Comparison of ENCODE assay signal across 13 cellular contexts in genomic region chr3:71121429-71122167, GRCh38.
DNase-seq lines count a peak whose midpoint lies in the region; ATAC-seq and TF ChIP-seq lines count a peak whose summit lies in the region.
"Had no signal": no experiment of that assay in that cellular context is flagged by ENCODE, and none has a peak within 500 bp of the region (broad histone marks: within the 10 kb centered on the region; RNA-seq: fewer than 3 reads in every experiment).

No MANE protein-coding gene starts in this region.

- dilution Hi-C loops in IMR-90 (cut with HindIII; ENCODE audit: low sequenced_read_pairs, unreplicated experiment) = no loop called here

- 60% methylated on average over 2 of the region's 3 CpGs; no CpG with 5 or more reads in 1 of the 2 experiments for WGBS in IMR-90 (ENCODE audit: extremely low coverage in 2 of 2, insufficient read length in 1 of 2), 2 experiments

- no peaks in the 10 kb centered on the region for H3K9me3 Mint-ChIP-seq in activated CD4-positive, alpha-beta T cell treated with anti-CD3 and anti-CD28 coated beads, Interleukin-2, amount 10 ng/mL, durations not matched to agents 24 days and 14 days
- no peaks in the 10 kb centered on the region for H3K9me3 Mint-ChIP-seq in central memory CD8-positive, alpha-beta T cell
- no peaks in the 10 kb centered on the region for H3K9me3 Mint-ChIP-seq in activated CD8-positive, alpha-beta memory T cell treated with anti-CD3 and anti-CD28 coated beads, Interleukin-2, amount 10 ng/mL, durations not matched to agents 7 days and 5 days (ENCODE audit: low read depth)

- no peak overlapping the region for H3K4me2 ChIP-seq in IMR-90 (ENCODE audit: low read depth, low read length)
- no peak overlapping the region for H3K4me2 ChIP-seq in MM.1S (ENCODE audit: low read depth, low read length)

- ATAC-seq in IMR-90 (ENCODE audit: low read depth) = no peak
- ATAC-seq in central memory CD8-positive, alpha-beta T cell (replicated peaks; ENCODE audit: extremely low read depth, poor library complexity, severe bottlenecking) = no peak
- ATAC-seq in activated CD8-positive, alpha-beta memory T cell treated with anti-CD3 and anti-CD28 coated beads, Interleukin-2, amount 10 ng/mL, durations not matched to agents 7 days and 5 days = no peak
- no peak for ATAC-seq in left colon

- H4K91ac ChIP-seq in IMR-90 (ENCODE audit: insufficient read depth, low read depth, low read length) = no peak overlapping the region

- no peak overlapping the region for H3K4ac ChIP-seq in IMR-90 (ENCODE audit: low read depth, low read length)

- H3K27me3 Mint-ChIP-seq in activated CD4-positive, alpha-beta T cell treated with anti-CD3 and anti-CD28 coated beads, Interleukin-2, amount 10 ng/mL, durations not matched to agents 24 days and 14 days = no peaks in the 10 kb centered on the region
- no peaks in the 10 kb centered on the region for H3K27me3 Mint-ChIP-seq in central memory CD8-positive, alpha-beta T cell
- H3K27me3 Mint-ChIP-seq in activated CD8-positive, alpha-beta memory T cell treated with anti-CD3 and anti-CD28 coated beads, Interleukin-2, amount 10 ng/mL, durations not matched to agents 7 days and 5 days = no peaks in the 10 kb centered on the region

- H2BK20ac ChIP-seq in IMR-90 (ENCODE audit: low read depth, low read length) = no peak overlapping the region; the same call in 1 of the 2 replicates

- H3K9ac ChIP-seq in IMR-90 (ENCODE audit: low read depth, low read length) (no peak overlapping the region), rectal smooth muscle tissue (ENCODE audit: low read length) (no peak overlapping the region), MM.1S (ENCODE audit: low read length) (no peak overlapping the region)

- H3K27ac Mint-ChIP-seq in activated CD4-positive, alpha-beta T cell treated with anti-CD3 and anti-CD28 coated beads, Interleukin-2, amount 10 ng/mL, durations not matched to agents 24 days and 14 days = peak overlapping the region; percentile 39
- peak overlapping the region; percentile 0 for H3K27ac Mint-ChIP-seq in central memory CD8-positive, alpha-beta T cell (ENCODE audit: low read depth)
- no peak overlapping the region for H3K27ac Mint-ChIP-seq in activated CD8-positive, alpha-beta memory T cell treated with anti-CD3 and anti-CD28 coated beads, Interleukin-2, amount 10 ng/mL, durations not matched to agents 7 days and 5 days

- H3K36me3 Mint-ChIP-seq in activated CD4-positive, alpha-beta T cell treated with anti-CD3 and anti-CD28 coated beads, Interleukin-2, amount 10 ng/mL, durations not matched to agents 24 days and 14 days (ENCODE audit: low read depth) = peaks cover 57% of the 10 kb centered on the region
- peaks cover 20% of the 10 kb centered on the region for H3K36me3 Mint-ChIP-seq in central memory CD8-positive, alpha-beta T cell (ENCODE audit: insufficient read depth)
- peaks cover 24% of the 10 kb centered on the region for H3K36me3 Mint-ChIP-seq in activated CD8-positive, alpha-beta memory T cell treated with anti-CD3 and anti-CD28 coated beads, Interleukin-2, amount 10 ng/mL, durations not matched to agents 7 days and 5 days

- H3K14ac ChIP-seq in IMR-90 (replicated peaks; ENCODE audit: low read depth, low read length) = 0 out of 2 replicates have a peak overlapping the region, but pooled peaks have one; percentile 28

- no peak overlapping the region for H2BK5ac ChIP-seq in IMR-90 (ENCODE audit: low read depth, low read length, poor library complexity, severe bottlenecking)

- H3K18ac ChIP-seq in IMR-90 (ENCODE audit: low read depth, low read length) = no peak overlapping the region

- no peak overlapping the region for H4K8ac ChIP-seq in IMR-90 (ENCODE audit: low read depth in 2 of 2, low read length in 2 of 2)

- no peaks in the 10 kb centered on the region for H3K9me3 ChIP-seq in IMR-90 (ENCODE audit: control insufficient read depth, insufficient read depth, low read length)
- H3K9me3 ChIP-seq in MM.1S (replicated peaks; ENCODE audit: insufficient read depth, low read length) = no peaks in the 10 kb centered on the region

- H3K4me1 Mint-ChIP-seq in activated CD4-positive, alpha-beta T cell treated with anti-CD3 and anti-CD28 coated beads, Interleukin-2, amount 10 ng/mL, durations not matched to agents 24 days and 14 days = peaks cover 63% of the 10 kb centered on the region
- peaks cover 85% of the 10 kb centered on the region for H3K4me1 Mint-ChIP-seq in central memory CD8-positive, alpha-beta T cell
- peaks cover 62% of the 10 kb centered on the region for H3K4me1 Mint-ChIP-seq in activated CD8-positive, alpha-beta memory T cell treated with anti-CD3 and anti-CD28 coated beads, Interleukin-2, amount 10 ng/mL, durations not matched to agents 7 days and 5 days

- TF ChIP-seq CTCF in IMR-90 (conservative IDR thresholded peaks at IDR 0.05; ENCODE audit: low read depth, low read length) (no peak), MM.1S (IDR thresholded peaks at IDR 0.05; ENCODE audit: low read length) (no peak)

- H2AK5ac ChIP-seq in IMR-90 (ENCODE audit: low read depth, low read length) = no peak overlapping the region; the same call in 1 of the 2 replicates

- DNase-seq in activated CD4-positive, alpha-beta T cell treated with anti-CD3 and anti-CD28 coated beads, Interleukin-2, amount 10 ng/mL, durations not matched to agents 24 days and 14 days = no peak
- DNase-seq in activated CD4-positive, alpha-beta T cell treated with anti-CD3 and anti-CD28 coated beads, Interleukin-2, amount 50 U/mL, for 1 hour = no peak
- no peak for DNase-seq in IMR-90
- no peak for DNase-seq in central memory CD8-positive, alpha-beta T cell (ENCODE audit: low spot score in 2 of 2)
- DNase-seq in activated CD8-positive, alpha-beta memory T cell treated with anti-CD3 and anti-CD28 coated beads, Interleukin-2, amount 10 ng/mL, durations not matched to agents 7 days and 5 days = no peak
- DNase-seq in left colon = no peak
- no peak for DNase-seq in MM.1S
- DNase-seq: activated CD4-positive, alpha-beta T cell treated with anti-CD3 and anti-CD28 coated beads for 48 hours; head of caudate nucleus; NCI-H2081 treated with DMSO at 0.1 percent for 48 hours; posterior cingulate gyrus had no signal

- TF ChIP-seq POLR2A in IMR-90 (IDR thresholded peaks at IDR 0.05; ENCODE audit: low read depth, low read length) = no peak

- no peak overlapping the region for H2AK9ac ChIP-seq in IMR-90 (replicated peaks; ENCODE audit: low read depth, low read length, poor library complexity)

- H3F3A ChIP-seq in MM.1S (ENCODE audit: insufficient read depth, low read length) = no peaks in the 10 kb centered on the region

- CTCF ChIA-PET in IMR-90 (lab: Yijun Ruan, JAX) = interaction anchor here (0.8 kb wide), 1 partner anchor 26 kb away, joined by 3 read pairs; no protein-coding TSS in a partner anchor
- CTCF ChIA-PET in activated CD8-positive, alpha-beta memory T cell treated with anti-CD3 and anti-CD28 coated beads, Interleukin-2, amount 10 ng/mL, durations not matched to agents 7 days and 5 days (lab: Charles Lee) = interaction anchor here (0.6 kb wide), 1 partner anchor 13 kb away, joined by 3 read pairs; no protein-coding TSS in a partner anchor

- intact Hi-C loops in activated CD4-positive, alpha-beta T cell treated with anti-CD3 and anti-CD28 coated beads, Interleukin-2, amount 10 ng/mL, durations not matched to agents 24 days and 14 days (cut with micrococcal nuclease) = loop anchor here (2.0 kb wide), 1 partner anchor 19 kb away; no protein-coding TSS in a partner anchor
- intact Hi-C loops in IMR-90 (cut with micrococcal nuclease) (no loop called here), left colon (cut with DNase I, micrococcal nuclease) (loop anchor here in 1 of 2 donors (10.0 kb wide), 1 partner anchor 47 kb away; no protein-coding TSS in a partner anchor)

- H4K20me1 ChIP-seq in IMR-90 (ENCODE audit: insufficient read depth, low read length) (0 out of 2 replicates have a peak, but pooled peaks cover 3% of the 10 kb centered on the region), MM.1S (ENCODE audit: insufficient read depth, low read length) (no peaks in the 10 kb centered on the region)

- H3K4me3 ChIP-seq in IMR-90 (ENCODE audit: insufficient read depth, low read depth, low read length) (no peak overlapping the region), rectal smooth muscle tissue (ENCODE audit: low read length) (no peak overlapping the region), MM.1S (ENCODE audit: low read length) (no peak overlapping the region)

- no peaks in the 10 kb centered on the region; the same call in 1 of the 2 replicates for H3K36me3 ChIP-seq in IMR-90 (ENCODE audit: control insufficient read depth, insufficient read depth, low read length)
- peaks cover 3% of the 10 kb centered on the region for H3K36me3 ChIP-seq in rectal smooth muscle tissue (ENCODE audit: control insufficient read depth, insufficient read depth, low read length)
- H3K36me3 ChIP-seq in MM.1S (replicated peaks; ENCODE audit: insufficient read depth, low read length) = no peaks in the 10 kb centered on the region

- H3K27me3 ChIP-seq in IMR-90 (ENCODE audit: control insufficient read depth, insufficient read depth, low read length) (no peaks in the 10 kb centered on the region), rectal smooth muscle tissue (ENCODE audit: control insufficient read depth, insufficient read depth, low read length) (no peaks in the 10 kb centered on the region), MM.1S (replicated peaks; ENCODE audit: insufficient read depth, low read length) (no peaks in the 10 kb centered on the region)

- H4K5ac ChIP-seq in IMR-90 (ENCODE audit: low read depth, low read length) = no peak overlapping the region

- BruUV-seq in IMR-90 (replicated peaks; lab: Mats Ljungman, UMichigan) = no TSS peak

- no peaks in the 10 kb centered on the region for H3K79me2 ChIP-seq in MM.1S (ENCODE audit: low read length)

- H3K56ac ChIP-seq in IMR-90 (ENCODE audit: extremely low read depth, insufficient read depth, low read length) = no peak overlapping the region

- no peak overlapping the region for H2BK120ac ChIP-seq in IMR-90 (ENCODE audit: low read depth, low read length)

- POLR2A ChIA-PET in IMR-90 (lab: Charles Lee; ENCODE audit: unreplicated experiment) = interaction anchor here (0.5 to 0.7 kb wide), 2 partner anchors 342 to 464 kb away, joined by 3 to 6 read pairs; no protein-coding TSS in a partner anchor

- no peaks in the 10 kb centered on the region for H3K9me2 ChIP-seq in MM.1S (replicated peaks; ENCODE audit: insufficient read depth, low read length)

- H3K23ac ChIP-seq in IMR-90 (ENCODE audit: low read depth, low read length) = no peak overlapping the region

- TF ChIP-seq RAD21 in IMR-90 (IDR thresholded peaks at IDR 0.05; ENCODE audit: low read length) = no peak

- peaks cover 46 to 66% of the 10 kb centered on the region in 2 experiments for H3K79me1 ChIP-seq in IMR-90 (ENCODE audit: low read depth in 1 of 2, low read length in 2 of 2)

- in situ Hi-C loops in IMR-90 (cut with MboI; ENCODE audit: low sequenced_read_pairs) = no loop called here

- H3K4me3 Mint-ChIP-seq in activated CD4-positive, alpha-beta T cell treated with anti-CD3 and anti-CD28 coated beads, Interleukin-2, amount 10 ng/mL, durations not matched to agents 24 days and 14 days = no peak overlapping the region
- no peak overlapping the region for H3K4me3 Mint-ChIP-seq in central memory CD8-positive, alpha-beta T cell
- no peak overlapping the region for H3K4me3 Mint-ChIP-seq in activated CD8-positive, alpha-beta memory T cell treated with anti-CD3 and anti-CD28 coated beads, Interleukin-2, amount 10 ng/mL, durations not matched to agents 7 days and 5 days

- H2AFZ ChIP-seq in IMR-90 (replicated peaks; ENCODE audit: low read length, poor library complexity) (no peak overlapping the region), MM.1S (ENCODE audit: low read length) (no peak overlapping the region)

- peaks cover 16% of the 10 kb centered on the region for H3K9me1 ChIP-seq in IMR-90 (ENCODE audit: insufficient read depth, low read length)

- no peak overlapping the region for H3K27ac ChIP-seq in IMR-90 (ENCODE audit: insufficient read depth, low read length)
- peak overlapping the region; percentile 20 for H3K27ac ChIP-seq in rectal smooth muscle tissue (ENCODE audit: low read depth, low read length)
- no peak overlapping the region for H3K27ac ChIP-seq in MM.1S (ENCODE audit: low read length)
- H3K27ac ChIP-seq: epithelial cell of prostate had no signal

- peaks cover 9% of the 10 kb centered on the region for H3K4me1 ChIP-seq in IMR-90 (ENCODE audit: control insufficient read depth, insufficient read depth, low read length)
- H3K4me1 ChIP-seq in rectal smooth muscle tissue (ENCODE audit: control insufficient read depth, insufficient read depth, low read length) = peaks cover 17% of the 10 kb centered on the region
- no peaks in the 10 kb centered on the region for H3K4me1 ChIP-seq in MM.1S (ENCODE audit: low read length)

- H2BK15ac ChIP-seq in IMR-90 (ENCODE audit: low read depth, low read length) = no peak overlapping the region
